8 cellular contexts compared by ENCODE assay signal in the genomic region with DNA sequence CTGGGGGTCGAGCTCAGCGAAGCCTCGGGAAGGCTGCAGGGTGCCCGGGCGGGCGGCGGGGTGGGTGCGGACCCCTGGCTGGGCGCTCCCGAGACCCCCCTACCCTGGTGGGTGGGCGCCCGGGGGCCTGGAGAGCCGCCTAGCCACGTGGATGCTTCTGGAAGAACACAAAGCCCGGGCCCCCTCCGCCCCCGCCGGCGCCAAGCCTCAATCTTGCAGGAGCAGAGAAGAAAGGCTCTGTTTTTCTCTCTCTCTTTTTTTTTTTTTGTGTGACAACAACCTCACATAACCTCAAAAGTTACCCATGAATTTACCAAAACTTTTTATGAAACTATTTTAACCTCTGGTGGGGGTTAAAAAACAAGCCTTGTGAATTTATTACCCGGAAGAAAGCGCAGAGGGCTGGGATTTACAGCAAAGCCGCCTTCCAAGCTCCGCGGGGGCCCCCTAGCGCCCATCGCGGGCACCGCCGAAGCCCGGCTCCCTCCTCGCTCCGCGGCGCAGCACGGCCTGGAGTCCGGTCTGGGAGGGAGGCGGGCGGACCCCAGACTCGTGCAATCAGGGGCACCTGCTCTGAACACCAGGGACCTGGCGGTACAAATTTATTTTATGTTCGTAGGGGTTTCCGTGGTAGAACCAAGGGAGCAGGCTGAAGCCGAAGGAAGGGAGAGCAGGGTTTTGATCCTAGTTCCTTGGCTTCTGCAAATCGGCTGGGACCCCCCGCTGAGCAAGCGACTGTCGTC. TPM values are rescaled to one million over a fixed set of nuclear protein-coding genes. Genes with fewer than 3 reads are reported as not detected.
A peak's percentile ranks its signal among the peaks of the same experiment; 100 is the strongest.
DNase-seq lines count a peak whose midpoint lies in the region; ATAC-seq and TF ChIP-seq lines count a peak whose summit lies in the region.

No MANE protein-coding gene starts in this region.

- no peak for ATAC-seq in HG02970 (IDR thresholded peaks at IDR 0.05; ENCODE audit: low FRiP score, unreplicated experiment)

- H3K27ac ChIP-seq in WERI-Rb-1 (peak overlapping the region; percentile 64), skin epidermis (peak overlapping the region in 14 of 21 experiments; percentile 7 to 71 (median 58))

- H3K36me3 ChIP-seq in ES-I3 (ENCODE audit: insufficient read depth, low read length) (no peaks in the 10 kb centered on the region), WERI-Rb-1 (no peaks in the 10 kb centered on the region)

- in situ Hi-C loops in T47D (cut with HindIII; ENCODE audit: low pct_unique_long_range_greater_than_20kb, low sequenced_read_pairs) = no loop called here

- no peaks in the 10 kb centered on the region for H3K27me3 ChIP-seq in WERI-Rb-1 (ENCODE audit: insufficient read depth, low read depth, severe bottlenecking)

- H3K4me1 ChIP-seq in ES-I3 (ENCODE audit: insufficient read depth, low read length) = no peaks in the 10 kb centered on the region

- H3K4me3 Mint-ChIP-seq in HFFc6 = peak overlapping the region; percentile 82

- no peaks in the 10 kb centered on the region for H3K9me3 Mint-ChIP-seq in HFFc6

- DNase-seq in HFFc6 = peak; percentile 43
- peak; percentile 55 for DNase-seq in NCI-H1694 treated with DMSO at 0.1 percent for 48 hours (lab: John Stamatoyannopoulos, UW)
- peak; percentile 87 for DNase-seq in WERI-Rb-1
- DNase-seq in T47D (ENCODE audit: low read depth in 1 of 2, low spot score in 1 of 2) = peak; percentile 75 to 89
- peak; percentile 91 for DNase-seq in iPS-NIHi11 (ENCODE audit: low spot score)

- H3K27ac Mint-ChIP-seq in HFFc6 = no peak overlapping the region

- H3K4me1 Mint-ChIP-seq in HFFc6 (ENCODE audit: low read depth) = peaks cover 12% of the 10 kb centered on the region

- TF ChIP-seq CTCF in HFFc6 (IDR thresholded peaks at IDR 0.05) (peak; percentile 92), WERI-Rb-1 (IDR thresholded peaks at IDR 0.05; ENCODE audit: low read depth, low read length) (peak; percentile 84)

- H3K4me3 ChIP-seq in WERI-Rb-1 (ENCODE audit: low read depth, low read length) = peak overlapping the region; percentile 65
- peak overlapping the region; percentile 33 to 43 (median 37) for H3K4me3 ChIP-seq in skin epidermis

- peaks cover 42% of the 10 kb centered on the region for H3K27me3 Mint-ChIP-seq in HFFc6 (ENCODE audit: insufficient read depth)

- H3K9me3 ChIP-seq in ES-I3 (ENCODE audit: control insufficient read depth, insufficient read depth, low read length) (no peaks in the 10 kb centered on the region), WERI-Rb-1 (ENCODE audit: severe bottlenecking) (peaks cover 5% of the 10 kb centered on the region)

- H3K9ac ChIP-seq in ES-I3 (ENCODE audit: low read depth, low read length) = peak overlapping the region; percentile 70; the same call in 1 of the 2 replicates

- no peaks in the 10 kb centered on the region for H3K36me3 Mint-ChIP-seq in HFFc6 (ENCODE audit: low read depth)

RNA-seq across cellular contexts. Expression of a gene that starts 58.8 kb away (rescaled TPM):
- total RNA-seq in HFFc6 (2021; fragmentation: NEBNext Ultra II Directional; extraction: Animal tissue kit (Norgen Biotek cat#: 25700)) = not detected
